In the genomic region with DNA sequence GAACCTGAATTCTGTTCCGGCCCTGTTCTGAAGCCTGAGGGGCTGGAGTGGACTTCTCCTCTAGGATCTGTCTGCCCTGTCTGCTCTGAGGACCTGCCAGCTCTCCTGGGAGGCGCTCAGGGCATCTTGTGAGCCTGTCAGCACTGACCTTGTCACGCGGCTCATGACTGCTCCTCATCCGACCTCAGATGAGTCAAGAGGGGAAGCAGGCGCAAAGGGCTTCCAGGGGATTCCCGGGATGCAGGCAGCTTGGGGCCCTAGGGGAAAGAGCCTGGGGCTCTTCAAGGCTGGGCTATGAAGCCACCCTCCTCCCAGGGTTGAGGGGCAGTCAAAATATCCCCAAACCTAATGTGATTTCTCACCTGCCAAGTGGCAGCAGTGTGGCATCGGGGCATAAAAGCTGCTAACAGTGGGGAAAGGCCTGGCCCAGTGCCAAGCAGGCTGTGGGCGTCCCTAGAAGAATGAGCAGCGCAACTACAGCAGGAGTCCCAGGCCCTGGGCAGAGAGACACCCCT, we compare ENCODE assay signal across 1 cellular context.
A peak's percentile ranks its signal among the peaks of the same experiment; 100 is the strongest.
TF ChIP-seq lines count a peak whose summit lies in the region.

No MANE protein-coding gene starts in this region.

TF ChIP-seq in endothelial cell of umbilical vein, 7 proteins besides CTCF, POLR2A, EP300 and RAD21:
- TF ChIP-seq GATA2 (IDR thresholded peaks at IDR 0.05; ENCODE audit: insufficient read depth, insufficient read length, low read depth, low read length), result no peak
- TF ChIP-seq MYC (IDR thresholded peaks at IDR 0.05; ENCODE audit: low read depth, low read length), result no peak
- peak; percentile 53 for TF ChIP-seq FOS (IDR thresholded peaks at IDR 0.05; ENCODE audit: borderline replicate concordance, insufficient read depth, low read length)
- no peak for TF ChIP-seq POLR2AphosphoS5 (IDR thresholded peaks at IDR 0.05; ENCODE audit: insufficient read depth, low read depth, low read length)
- peak; percentile 62 for TF ChIP-seq JUN (IDR thresholded peaks at IDR 0.05; ENCODE audit: borderline replicate concordance, insufficient read depth, insufficient read length, low read depth)
- TF ChIP-seq, protein P1, sequence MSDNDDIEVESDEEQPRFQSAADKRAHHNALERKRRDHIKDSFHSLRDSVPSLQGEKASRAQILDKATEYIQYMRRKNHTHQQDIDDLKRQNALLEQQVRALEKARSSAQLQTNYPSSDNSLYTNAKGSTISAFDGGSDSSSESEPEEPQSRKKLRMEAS (IDR thresholded peaks at IDR 0.05; ENCODE audit: insufficient read depth, insufficient read length), result peak; percentile 40
